Comparison of ENCODE assay signal across 19 cellular contexts in genomic region chr2:159317392-159318088, GRCh38.
DNase-seq lines count a peak whose midpoint lies in the region; ATAC-seq and TF ChIP-seq lines count a peak whose summit lies in the region.
"Had no signal": no experiment of that assay in that cellular context is flagged by ENCODE, and none has a peak within 500 bp of the region (broad histone marks: within the 10 kb centered on the region; RNA-seq: fewer than 3 reads in every experiment).

No MANE protein-coding gene starts in this region.

- no peaks in the 10 kb centered on the region for H3K36me3 ChIP-seq in OCI-LY3 (replicated peaks; ENCODE audit: low read depth, low read length)

- H3K4me3 ChIP-seq in OCI-LY3 (ENCODE audit: low read length) (no peak overlapping the region), foreskin fibroblast (ENCODE audit: low read depth in 1 of 2, low read length in 2 of 2) (no peak overlapping the region)
- H3K4me3 ChIP-seq: gastrocnemius medialis, testis had no signal

- H3K27ac ChIP-seq in OCI-LY3 (ENCODE audit: low read length) = no peak overlapping the region
- H3K27ac ChIP-seq: gastrocnemius medialis, testis had no signal

- no peaks in the 10 kb centered on the region for H4K20me1 ChIP-seq in OCI-LY3 (ENCODE audit: insufficient read depth, low read length)

- H3K9ac ChIP-seq in OCI-LY3 (ENCODE audit: low read length) = no peak overlapping the region

- no peaks in the 10 kb centered on the region for H3K9me3 ChIP-seq in OCI-LY3 (ENCODE audit: insufficient read depth, low read length)
- H3K9me3 ChIP-seq: gastrocnemius medialis, testis had no signal

- no peaks in the 10 kb centered on the region for H3K79me2 ChIP-seq in OCI-LY3 (ENCODE audit: low read length)

- peaks cover 10% of the 10 kb centered on the region for H3K4me1 ChIP-seq in OCI-LY3 (ENCODE audit: low read length)
- H3K4me1 ChIP-seq: gastrocnemius medialis, testis had no signal

- ATAC-seq in GM18909 (IDR thresholded peaks at IDR 0.05; ENCODE audit: poor library complexity, unreplicated experiment) (peak; percentile 73), HG02678 (IDR thresholded peaks at IDR 0.05; ENCODE audit: unreplicated experiment) (peak; percentile 82), GM18873 (IDR thresholded peaks at IDR 0.05; ENCODE audit: low FRiP score, unreplicated experiment) (no peak)
- ATAC-seq: activated CD8-positive, alpha-beta T cell treated with anti-CD3 and anti-CD28 coated beads for 36 hours; activated T-cell treated with anti-CD3 and anti-CD28 coated beads, Interleukin-2, amount 50 U/mL, for 72 hours; effector memory CD8-positive, alpha-beta T cell; gastrocnemius medialis; Right ventricle myocardium inferior had no signal

- DNase-seq in kidney tubule cell (ENCODE audit: low spot score) (peak; percentile 42), foreskin fibroblast (no peak), NOMO-1 treated with dmso at 0.1 percent for 144 hours (lab: John Stamatoyannopoulos, UW; ENCODE audit: unreplicated experiment) (no peak), midbrain (lab: John Stamatoyannopoulos, UW) (no peak)
- DNase-seq: activated CD8-positive, alpha-beta T cell treated with anti-CD3 and anti-CD28 coated beads for 36 hours; activated T-cell treated with anti-CD3 and anti-CD28 coated beads, Interleukin-2, amount 50 U/mL, for 72 hours; Calu3; cerebellar nuclear complex; effector memory CD8-positive, alpha-beta T cell; gastrocnemius medialis; NCI-H1105; NCI-H2171; stimulated activated CD4-positive, alpha-beta T cell treated with anti-CD3 and anti-CD28 coated beads, Interleukin-2, amount 100 ng/mL, for 48 hours; testis had no signal

- TF ChIP-seq CTCF in OCI-LY3 (IDR thresholded peaks at IDR 0.05; ENCODE audit: low read depth, low read length) (no peak), foreskin fibroblast (IDR thresholded peaks at IDR 0.05; ENCODE audit: low read depth, low read length) (no peak)

- H3K27me3 ChIP-seq in OCI-LY3 (ENCODE audit: low read depth, low read length) = no peaks in the 10 kb centered on the region
- H3K27me3 ChIP-seq: gastrocnemius medialis, testis had no signal

- H2AFZ ChIP-seq in OCI-LY3 (ENCODE audit: low read depth, low read length) = no peak overlapping the region

- H3K4me2 ChIP-seq in OCI-LY3 (ENCODE audit: low read length) = 0 out of 2 replicates have a peak overlapping the region, but pooled peaks have one; percentile 0
